35 cellular contexts compared by ENCODE assay signal in genomic region chr4:183329244-183329643, GRCh38. TPM values are rescaled to one million over a fixed set of nuclear protein-coding genes. Genes with fewer than 3 reads are reported as not detected.
"Had no signal": no experiment of that assay in that cellular context is flagged by ENCODE, and none has a peak within 500 bp of the region (broad histone marks: within the 10 kb centered on the region; RNA-seq: fewer than 3 reads in every experiment).

No MANE protein-coding gene starts in this region.

- H3K27me3 ChIP-seq: dorsolateral prefrontal cortex, foreskin keratinocyte, gastroesophageal sphincter, heart right ventricle, ovary, suprapubic skin, transverse colon, upper lobe of right lung, vagina had no signal

- H3K4me3 Mint-ChIP-seq: immature natural killer cell; memory B cell; mesothelial cell of epicardium; naive thymus-derived CD8-positive, alpha-beta T cell; stimulated activated naive CD8-positive, alpha-beta T cell treated with anti-CD3 and anti-CD28 coated beads, Interleukin-15, amount 100 ng/mL, for 72 hours had no signal

- H3K36me3 Mint-ChIP-seq: memory B cell had no signal

- ATAC-seq: foreskin keratinocyte; gastroesophageal sphincter; left lobe of liver; naive thymus-derived CD8-positive, alpha-beta T cell; psoas muscle; stimulated activated naive CD8-positive, alpha-beta T cell treated with anti-CD3 and anti-CD28 coated beads, Interleukin-15, amount 100 ng/mL, for 72 hours; upper lobe of right lung had no signal

- H3K27ac ChIP-seq: epithelial cell of prostate, foreskin keratinocyte, gastroesophageal sphincter, ovary, psoas muscle, skin epidermis, suprapubic skin, transverse colon, upper lobe of right lung, vagina had no signal

- H3K4me1 ChIP-seq: heart right ventricle, psoas muscle, suprapubic skin, transverse colon, upper lobe of right lung, vagina had no signal

- H3K4me1 Mint-ChIP-seq: memory B cell; naive thymus-derived CD8-positive, alpha-beta T cell; stimulated activated naive CD8-positive, alpha-beta T cell treated with anti-CD3 and anti-CD28 coated beads, Interleukin-15, amount 100 ng/mL, for 72 hours had no signal

- H3K4me3 ChIP-seq: dorsolateral prefrontal cortex, gastroesophageal sphincter, heart right ventricle, lung, ovary, psoas muscle, skin epidermis, suprapubic skin, transverse colon, upper lobe of right lung, vagina had no signal

- H3K36me3 ChIP-seq: gastroesophageal sphincter, heart right ventricle, ovary, suprapubic skin, transverse colon, upper lobe of right lung, vagina had no signal

- H3K27ac Mint-ChIP-seq: immature natural killer cell; memory B cell; mesothelial cell of epicardium; naive thymus-derived CD8-positive, alpha-beta T cell; stimulated activated naive CD8-positive, alpha-beta T cell treated with anti-CD3 and anti-CD28 coated beads, Interleukin-15, amount 100 ng/mL, for 72 hours had no signal

- DNase-seq: dorsolateral prefrontal cortex; effector CD4-positive, alpha-beta T cell; foreskin keratinocyte; hypothalamus; immature natural killer cell; naive thymus-derived CD8-positive, alpha-beta T cell; occipital lobe; ovary; psoas muscle; right cardiac atrium; stimulated activated CD4-positive, alpha-beta T cell treated with anti-CD3 and anti-CD28 coated beads, Interleukin-12 subunit alpha, Interleukin-12 subunit beta, amount 100 ng/mL, for 4 hours; stimulated activated CD4-positive, alpha-beta T cell treated with anti-CD3 and anti-CD28 coated beads, Interleukin-1b, Interleukin-23, amount 100 ng/mL, for 48 hours; stimulated activated CD4-positive, alpha-beta T cell treated with anti-CD3 and anti-CD28 coated beads, Interleukin-4, amount 100 ng/mL, for 1 hour; stimulated activated CD8-positive, alpha-beta memory T cell treated with anti-CD3 and anti-CD28 coated beads, Interleukin-4, amount 100 ng/mL, for 48 hours; stimulated activated naive CD4-positive, alpha-beta T cell; stimulated activated naive CD8-positive, alpha-beta T cell treated with anti-CD3 and anti-CD28 coated beads, Interleukin-15, amount 100 ng/mL, for 72 hours; transverse colon; upper lobe of right lung had no signal

- FAIRE-seq: colon had no signal

- H3K9me3 ChIP-seq: gastroesophageal sphincter, ovary, psoas muscle, suprapubic skin, transverse colon, upper lobe of right lung, vagina had no signal

RNA-seq across cellular contexts. Expression of gene CLDN24, which starts 7.0 kb away (rescaled TPM):
- total RNA-seq: cerebellum; foreskin keratinocyte; gastroesophageal sphincter; heart right ventricle; left lobe of liver; liver; lung; mesothelial cell of epicardium; myocyte; naive thymus-derived CD8-positive, alpha-beta T cell; occipital lobe; ovary; psoas muscle; renal cortical epithelial cell; right cardiac atrium; suprapubic skin; transverse colon; upper lobe of right lung; vagina had no signal
- polyA plus RNA-seq: foreskin keratinocyte, heart right ventricle, immature natural killer cell, liver, neural cell, ovary, psoas muscle, right cardiac atrium, thymus had no signal

RNA-seq across cellular contexts. Expression of gene CLDN22, which starts 9.2 kb away (rescaled TPM):
- total RNA-seq: cerebellum; dorsolateral prefrontal cortex; foreskin keratinocyte; heart right ventricle; left lobe of liver; mesothelial cell of epicardium; myocyte; naive thymus-derived CD8-positive, alpha-beta T cell; occipital lobe; psoas muscle; renal cortical epithelial cell; right cardiac atrium; suprapubic skin; transverse colon; upper lobe of right lung; vagina had no signal
- polyA plus RNA-seq: foreskin keratinocyte, heart right ventricle, liver, neural cell, psoas muscle had no signal
